In the genomic region with DNA sequence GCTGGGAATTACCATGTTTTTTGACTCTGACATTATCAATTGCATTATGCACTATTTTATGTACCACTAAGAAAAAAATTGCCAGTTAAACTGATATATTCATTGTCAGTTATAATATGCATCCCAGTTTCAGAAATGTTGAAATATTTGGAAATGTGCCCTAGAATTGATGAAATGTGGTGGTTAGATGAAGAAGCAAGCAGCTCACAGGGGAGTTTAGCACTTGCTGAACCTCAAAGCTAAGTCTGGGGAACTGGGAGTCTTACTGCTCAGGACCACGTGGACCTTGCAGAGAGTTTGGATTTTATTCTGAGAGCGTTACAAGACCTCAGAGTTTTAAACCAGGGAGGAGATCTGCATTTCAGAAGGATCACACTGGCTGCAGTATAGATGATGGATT, we compare ENCODE assay signal across 1 cellular context.
TF ChIP-seq lines count a peak whose summit lies in the region.

No MANE protein-coding gene starts in this region.

TF ChIP-seq in HepG2, 621 proteins besides CTCF, POLR2A, EP300 and RAD21:
- no peak for TF ChIP-seq ZNF564 (CRISPR knock-in tag; IDR thresholded peaks at IDR 0.05)
- no peak for TF ChIP-seq SMARCC2 (IDR thresholded peaks at IDR 0.05)
- TF ChIP-seq ZSCAN21 (CRISPR knock-in tag; IDR thresholded peaks at IDR 0.05; ENCODE audit: borderline replicate concordance): no peak
- TF ChIP-seq, protein P1, sequence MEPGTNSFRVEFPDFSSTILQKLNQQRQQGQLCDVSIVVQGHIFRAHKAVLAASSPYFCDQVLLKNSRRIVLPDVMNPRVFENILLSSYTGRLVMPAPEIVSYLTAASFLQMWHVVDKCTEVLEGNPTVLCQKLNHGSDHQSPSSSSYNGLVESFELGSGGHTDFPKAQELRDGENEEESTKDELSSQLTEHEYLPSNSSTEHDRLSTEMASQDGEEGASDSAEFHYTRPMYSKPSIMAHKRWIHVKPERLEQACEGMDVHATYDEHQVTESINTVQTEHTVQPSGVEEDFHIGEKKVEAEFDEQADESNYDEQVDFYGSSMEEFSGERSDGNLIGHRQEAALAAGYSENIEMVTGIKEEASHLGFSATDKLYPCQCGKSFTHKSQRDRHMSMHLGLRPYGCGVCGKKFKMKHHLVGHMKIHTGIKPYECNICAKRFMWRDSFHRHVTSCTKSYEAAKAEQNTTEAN (CRISPR knock-in tag; conservative IDR thresholded peaks at IDR 0.05): no peak
- no peak for TF ChIP-seq ZFP82 (CRISPR knock-in tag; IDR thresholded peaks at IDR 0.05; ENCODE audit: borderline replicate concordance)
- TF ChIP-seq, protein P2, sequence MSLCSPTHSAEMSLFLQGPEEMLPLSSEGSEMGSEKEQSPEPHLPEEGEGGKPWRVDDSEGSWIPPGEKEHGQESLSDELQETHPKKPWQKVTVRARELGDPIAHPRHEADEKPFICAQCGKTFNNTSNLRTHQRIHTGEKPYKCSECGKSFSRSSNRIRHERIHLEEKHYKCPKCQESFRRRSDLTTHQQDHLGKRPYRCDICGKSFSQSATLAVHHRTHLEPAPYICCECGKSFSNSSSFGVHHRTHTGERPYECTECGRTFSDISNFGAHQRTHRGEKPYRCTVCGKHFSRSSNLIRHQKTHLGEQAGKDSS (CRISPR knock-in tag; IDR thresholded peaks at IDR 0.05; ENCODE audit: borderline replicate concordance, low read depth): no peak
- no peak for TF ChIP-seq SP2 (CRISPR knock-in tag; IDR thresholded peaks at IDR 0.05)
- TF ChIP-seq RFXAP (CRISPR knock-in tag; IDR thresholded peaks at IDR 0.05; ENCODE audit: borderline replicate concordance): no peak
- no peak for TF ChIP-seq ZNF432 (CRISPR knock-in tag; IDR thresholded peaks at IDR 0.05; ENCODE audit: borderline replicate concordance)
- TF ChIP-seq PHF8 (CRISPR knock-in tag; IDR thresholded peaks at IDR 0.05): no peak
- TF ChIP-seq, protein P3, sequence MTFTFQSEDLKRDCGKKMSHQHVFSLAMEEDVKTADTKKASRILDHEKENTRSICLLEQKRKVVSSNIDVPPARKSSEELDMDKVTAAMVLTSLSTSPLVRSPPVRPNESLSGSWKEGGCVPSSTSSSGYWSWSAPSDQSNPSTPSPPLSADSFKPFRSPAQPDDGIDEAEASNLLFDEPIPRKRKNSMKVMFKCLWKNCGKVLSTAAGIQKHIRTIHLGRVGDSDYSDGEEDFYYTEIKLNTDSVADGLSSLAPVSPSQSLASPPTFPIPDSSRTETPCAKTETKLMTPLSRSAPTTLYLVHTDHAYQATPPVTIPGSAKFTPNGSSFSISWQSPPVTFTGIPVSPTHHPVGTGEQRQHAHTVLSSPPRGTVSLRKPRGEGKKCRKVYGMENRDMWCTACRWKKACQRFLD (CRISPR knock-in tag; IDR thresholded peaks at IDR 0.05; ENCODE audit: borderline replicate concordance): no peak
- TF ChIP-seq ZNF263 (CRISPR knock-in tag; IDR thresholded peaks at IDR 0.05): no peak
- TF ChIP-seq ZMYM3 (CRISPR knock-in tag; IDR thresholded peaks at IDR 0.05): no peak
- TF ChIP-seq IRF2 (CRISPR knock-in tag; IDR thresholded peaks at IDR 0.05): no peak
- TF ChIP-seq, protein P4, sequence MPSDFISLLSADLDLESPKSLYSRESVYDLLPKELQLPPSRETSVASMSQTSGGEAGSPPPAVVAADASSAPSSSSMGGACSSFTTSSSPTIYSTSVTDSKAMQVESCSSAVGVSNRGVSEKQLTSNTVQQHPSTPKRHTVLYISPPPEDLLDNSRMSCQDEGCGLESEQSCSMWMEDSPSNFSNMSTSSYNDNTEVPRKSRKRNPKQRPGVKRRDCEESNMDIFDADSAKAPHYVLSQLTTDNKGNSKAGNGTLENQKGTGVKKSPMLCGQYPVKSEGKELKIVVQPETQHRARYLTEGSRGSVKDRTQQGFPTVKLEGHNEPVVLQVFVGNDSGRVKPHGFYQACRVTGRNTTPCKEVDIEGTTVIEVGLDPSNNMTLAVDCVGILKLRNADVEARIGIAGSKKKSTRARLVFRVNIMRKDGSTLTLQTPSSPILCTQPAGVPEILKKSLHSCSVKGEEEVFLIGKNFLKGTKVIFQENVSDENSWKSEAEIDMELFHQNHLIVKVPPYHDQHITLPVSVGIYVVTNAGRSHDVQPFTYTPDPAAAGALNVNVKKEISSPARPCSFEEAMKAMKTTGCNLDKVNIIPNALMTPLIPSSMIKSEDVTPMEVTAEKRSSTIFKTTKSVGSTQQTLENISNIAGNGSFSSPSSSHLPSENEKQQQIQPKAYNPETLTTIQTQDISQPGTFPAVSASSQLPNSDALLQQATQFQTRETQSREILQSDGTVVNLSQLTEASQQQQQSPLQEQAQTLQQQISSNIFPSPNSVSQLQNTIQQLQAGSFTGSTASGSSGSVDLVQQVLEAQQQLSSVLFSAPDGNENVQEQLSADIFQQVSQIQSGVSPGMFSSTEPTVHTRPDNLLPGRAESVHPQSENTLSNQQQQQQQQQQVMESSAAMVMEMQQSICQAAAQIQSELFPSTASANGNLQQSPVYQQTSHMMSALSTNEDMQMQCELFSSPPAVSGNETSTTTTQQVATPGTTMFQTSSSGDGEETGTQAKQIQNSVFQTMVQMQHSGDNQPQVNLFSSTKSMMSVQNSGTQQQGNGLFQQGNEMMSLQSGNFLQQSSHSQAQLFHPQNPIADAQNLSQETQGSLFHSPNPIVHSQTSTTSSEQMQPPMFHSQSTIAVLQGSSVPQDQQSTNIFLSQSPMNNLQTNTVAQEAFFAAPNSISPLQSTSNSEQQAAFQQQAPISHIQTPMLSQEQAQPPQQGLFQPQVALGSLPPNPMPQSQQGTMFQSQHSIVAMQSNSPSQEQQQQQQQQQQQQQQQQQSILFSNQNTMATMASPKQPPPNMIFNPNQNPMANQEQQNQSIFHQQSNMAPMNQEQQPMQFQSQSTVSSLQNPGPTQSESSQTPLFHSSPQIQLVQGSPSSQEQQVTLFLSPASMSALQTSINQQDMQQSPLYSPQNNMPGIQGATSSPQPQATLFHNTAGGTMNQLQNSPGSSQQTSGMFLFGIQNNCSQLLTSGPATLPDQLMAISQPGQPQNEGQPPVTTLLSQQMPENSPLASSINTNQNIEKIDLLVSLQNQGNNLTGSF (CRISPR knock-in tag; IDR thresholded peaks at IDR 0.05): no peak
- TF ChIP-seq RELA (CRISPR knock-in tag; IDR thresholded peaks at IDR 0.05): no peak
- TF ChIP-seq KLF13 (CRISPR knock-in tag; IDR thresholded peaks at IDR 0.05): no peak
